In genomic region chr10:103853428-103854264, GRCh38 we compare ENCODE assay signal across 8 cellular contexts. TPM values are rescaled to one million over a fixed set of nuclear protein-coding genes. Genes with fewer than 3 reads are reported as not detected.
DNase-seq lines count a peak whose midpoint lies in the region; ATAC-seq and TF ChIP-seq lines count a peak whose summit lies in the region.

No MANE protein-coding gene starts in this region.

- ATAC-seq in SK-N-SH treated with all-trans-retinoic acid at 6 μM for 48 hours, result no peak
- ATAC-seq in activated T-helper 17 cell treated with anti-CD3 and anti-CD28 coated beads, Interleukin-2, amount 50 U/mL, for 72 hours (replicated peaks), result no peak
- no peak for ATAC-seq in right lobe of liver
- no peak for ATAC-seq in GM18873 (IDR thresholded peaks at IDR 0.05; ENCODE audit: low FRiP score, unreplicated experiment)

- H3K9me2 ChIP-seq in SK-N-SH, result no peaks in the 10 kb centered on the region

- H3K36me3 ChIP-seq in SK-N-SH (replicated peaks in 1 of 2; ENCODE audit: control insufficient read depth in 1 of 2, insufficient read depth in 2 of 2, low read length in 1 of 2) (no peaks in the 10 kb centered on the region), right lobe of liver (no peaks in the 10 kb centered on the region), stomach smooth muscle (ENCODE audit: control insufficient read depth in 2 of 2, insufficient read depth in 2 of 2, low read length in 2 of 2) (no peaks in the 10 kb centered on the region)

- no peaks in the 10 kb centered on the region for H3K36me3 Mint-ChIP-seq in activated T-helper 17 cell treated with anti-CD3 and anti-CD28 coated beads, Interleukin-2, amount 50 U/mL, for 72 hours (ENCODE audit: low read depth)

- peak overlapping the region; percentile 55 to 78; a peak in 2 of 4 replicates for H3K27ac ChIP-seq in SK-N-SH (ENCODE audit: low read depth in 2 of 2, low read length in 1 of 2)
- H3K27ac ChIP-seq in right lobe of liver, result no peak overlapping the region
- peak overlapping the region; percentile 74 for H3K27ac ChIP-seq in stomach smooth muscle (ENCODE audit: low read length)

- H2AFZ ChIP-seq in SK-N-SH (ENCODE audit: low read depth), result no peak overlapping the region

- no peaks in the 10 kb centered on the region for H3K9me3 Mint-ChIP-seq in activated T-helper 17 cell treated with anti-CD3 and anti-CD28 coated beads, Interleukin-2, amount 50 U/mL, for 72 hours

- no peak for TF ChIP-seq CTCF in SK-N-SH (IDR thresholded peaks at IDR 0.05)
- TF ChIP-seq CTCF in right lobe of liver (IDR thresholded peaks at IDR 0.05), result no peak

- H3K4me1 Mint-ChIP-seq in activated T-helper 17 cell treated with anti-CD3 and anti-CD28 coated beads, Interleukin-2, amount 50 U/mL, for 72 hours, result peaks cover 8% of the 10 kb centered on the region

- no peaks in the 10 kb centered on the region for H3K27me3 ChIP-seq in SK-N-SH (ENCODE audit: insufficient read depth)
- H3K27me3 ChIP-seq in right lobe of liver, result no peaks in the 10 kb centered on the region
- H3K27me3 ChIP-seq in stomach smooth muscle (ENCODE audit: control insufficient read depth in 1 of 2, insufficient read depth in 2 of 2, low read length in 2 of 2), result no peaks in the 10 kb centered on the region

- TF ChIP-seq POLR2A in right lobe of liver (IDR thresholded peaks at IDR 0.05), result no peak

- peak overlapping the region; percentile 83 for H3K4me2 ChIP-seq in SK-N-SH

- TF ChIP-seq EP300 in SK-N-SH (IDR thresholded peaks at IDR 0.05; ENCODE audit: borderline replicate concordance in 1 of 2, low read depth in 1 of 2, low read length in 1 of 2), result no peak

- peaks cover 15 to 51% of the 10 kb centered on the region in 2 experiments; a peak in 3 of 4 replicates for H3K4me1 ChIP-seq in SK-N-SH (ENCODE audit: control insufficient read depth in 1 of 2, insufficient read depth in 2 of 2, low read depth in 1 of 2, low read length in 1 of 2)
- H3K4me1 ChIP-seq in right lobe of liver, result peaks cover 0 to 24% (median 3%) of the 10 kb centered on the region in 4 donors
- H3K4me1 ChIP-seq in stomach smooth muscle (ENCODE audit: control insufficient read depth, insufficient read depth, low read length), result peaks cover 55% of the 10 kb centered on the region

- 55% methylated on average over 9 of the region's 9 CpGs for WGBS in SK-N-SH (ENCODE audit: low lambda C conversion rate)
- WGBS in right lobe of liver (ENCODE audit: insufficient coverage, low coverage, low lambda C conversion rate, missing lambda C conversion rate), result 32% methylated on average over 6 of the region's 9 CpGs

- peak overlapping the region; percentile 82 for H3K4me3 Mint-ChIP-seq in activated T-helper 17 cell treated with anti-CD3 and anti-CD28 coated beads, Interleukin-2, amount 50 U/mL, for 72 hours

- H3K9me3 ChIP-seq in SK-N-SH (no peaks in the 10 kb centered on the region), right lobe of liver (no peaks in the 10 kb centered on the region), stomach smooth muscle (ENCODE audit: control insufficient read depth in 2 of 2, low read length in 2 of 2) (no peaks in the 10 kb centered on the region)

- H3K4me3 ChIP-seq in SK-N-SH (ENCODE audit: low read depth in 2 of 2, low read length in 1 of 2) (peak overlapping the region; percentile 72 to 82), right lobe of liver (peak overlapping the region; percentile 62 to 75 (median 66)), stomach smooth muscle (ENCODE audit: low read length in 2 of 2) (peak overlapping the region; percentile 74 to 77)

- intact Hi-C loops in right lobe of liver (cut with DNase I), result no loop called here

- peaks cover 39% of the 10 kb centered on the region for H3K79me2 ChIP-seq in SK-N-SH (ENCODE audit: insufficient read depth)

- CTCF ChIA-PET in SK-N-SH (lab: Yijun Ruan, JAX), result interaction anchor here (0.8 to 9.7 kb wide), 21 partner anchors 11 to 268 kb away, joined by 3 to 169 read pairs (median 6); partner anchors contain the start of gene SFR1

- H3K27ac Mint-ChIP-seq in activated T-helper 17 cell treated with anti-CD3 and anti-CD28 coated beads, Interleukin-2, amount 50 U/mL, for 72 hours, result no peak overlapping the region

- DNase-seq in SK-N-SH (no peak), right lobe of liver (no peak), kidney tubule cell (ENCODE audit: low spot score) (no peak), kidney glomerular epithelial cell (lab: John Stamatoyannopoulos, UW) (no peak)

- POLR2A ChIA-PET in SK-N-SH (lab: Yijun Ruan, JAX), result interaction anchor here (0.9 to 1.4 kb wide), 3 partner anchors 10 to 81 kb away, joined by 4 to 5 read pairs (median 4); no protein-coding TSS in a partner anchor

- peak overlapping the region; percentile 69 for H3K9ac ChIP-seq in SK-N-SH
- H3K9ac ChIP-seq in stomach smooth muscle (ENCODE audit: low read length in 2 of 2), result peak overlapping the region in 1 of 2 donors; percentile 75

- H4K20me1 ChIP-seq in SK-N-SH (ENCODE audit: insufficient read depth), result no peaks in the 10 kb centered on the region

- H3K27me3 Mint-ChIP-seq in activated T-helper 17 cell treated with anti-CD3 and anti-CD28 coated beads, Interleukin-2, amount 50 U/mL, for 72 hours, result peaks cover 41% of the 10 kb centered on the region

- TF ChIP-seq RAD21 in SK-N-SH (IDR thresholded peaks at IDR 0.05; ENCODE audit: low read length), result 0 out of 2 replicates have a peak, but pooled peaks have one; percentile 7

- peaks cover 20% of the 10 kb centered on the region for H3F3A ChIP-seq in SK-N-SH (replicated peaks; ENCODE audit: insufficient read depth)

TF ChIP-seq in SK-N-SH, 30 proteins besides CTCF, POLR2A, EP300 and RAD21:
- no peak for TF ChIP-seq TEAD4 (IDR thresholded peaks at IDR 0.05; ENCODE audit: borderline replicate concordance, insufficient read depth)
- no peak for TF ChIP-seq FOXJ3 (CRISPR knock-in tag; IDR thresholded peaks at IDR 0.05)
- no peak for TF ChIP-seq CHD2 (IDR thresholded peaks at IDR 0.05; ENCODE audit: low read length, partially characterized antibody)
- no peak for TF ChIP-seq TAF1 (IDR thresholded peaks at IDR 0.05; ENCODE audit: borderline replicate concordance, low read depth, low read length)
- TF ChIP-seq, protein P1, sequence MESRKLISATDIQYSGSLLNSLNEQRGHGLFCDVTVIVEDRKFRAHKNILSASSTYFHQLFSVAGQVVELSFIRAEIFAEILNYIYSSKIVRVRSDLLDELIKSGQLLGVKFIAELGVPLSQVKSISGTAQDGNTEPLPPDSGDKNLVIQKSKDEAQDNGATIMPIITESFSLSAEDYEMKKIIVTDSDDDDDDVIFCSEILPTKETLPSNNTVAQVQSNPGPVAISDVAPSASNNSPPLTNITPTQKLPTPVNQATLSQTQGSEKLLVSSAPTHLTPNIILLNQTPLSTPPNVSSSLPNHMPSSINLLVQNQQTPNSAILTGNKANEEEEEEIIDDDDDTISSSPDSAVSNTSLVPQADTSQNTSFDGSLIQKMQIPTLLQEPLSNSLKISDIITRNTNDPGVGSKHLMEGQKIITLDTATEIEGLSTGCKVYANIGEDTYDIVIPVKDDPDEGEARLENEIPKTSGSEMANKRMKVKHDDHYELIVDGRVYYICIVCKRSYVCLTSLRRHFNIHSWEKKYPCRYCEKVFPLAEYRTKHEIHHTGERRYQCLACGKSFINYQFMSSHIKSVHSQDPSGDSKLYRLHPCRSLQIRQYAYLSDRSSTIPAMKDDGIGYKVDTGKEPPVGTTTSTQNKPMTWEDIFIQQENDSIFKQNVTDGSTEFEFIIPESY (IDR thresholded peaks at IDR 0.05; ENCODE audit: borderline replicate concordance, low read depth), result no peak

TF ChIP-seq in SK-N-SH treated with all-trans-retinoic acid at 6 μM for 48 hours, 23 proteins besides CTCF, POLR2A, EP300 and RAD21:
- TF ChIP-seq ZNF70 (CRISPR knock-in tag; IDR thresholded peaks at IDR 0.05) (no peak), TOX (CRISPR knock-in tag; IDR thresholded peaks at IDR 0.05; ENCODE audit: borderline replicate concordance) (no peak), OSR1 (CRISPR knock-in tag; IDR thresholded peaks at IDR 0.05) (no peak), TCF4 (CRISPR knock-in tag; IDR thresholded peaks at IDR 0.05; ENCODE audit: borderline replicate concordance) (no peak), SNAI2 (CRISPR knock-in tag; IDR thresholded peaks at IDR 0.05) (no peak), ARNTL (CRISPR knock-in tag; IDR thresholded peaks at IDR 0.05; ENCODE audit: borderline replicate concordance, low read depth) (no peak)

RNA-seq across cellular contexts. Expression of gene SH3PXD2A, which starts 1.7 kb away (rescaled TPM):
- 2.1 and 2.5 TPM in 2 replicates for polyA plus RNA-seq in SK-N-SH (2012; rRNA removed)
- 1.7 and 2.5 TPM in 2 replicates for polyA plus RNA-seq in SK-N-SH (2012; cell fraction: cytosol; rRNA removed)
- polyA plus RNA-seq in SK-N-SH (2012; cell fraction: nucleus; rRNA removed), result 5.5 and 5.7 TPM in 2 replicates
- total RNA-seq in activated T-helper 17 cell treated with anti-CD3 and anti-CD28 coated beads, Interleukin-2, amount 50 U/mL, for 72 hours, result 10 to 100 TPM in 1 of 2 donors, 1 to 10 TPM in 1; 8.0 to 19.3 TPM
- total RNA-seq in right lobe of liver, result 10 to 100 TPM in 3 of 6 experiments, 1 to 10 TPM in 3; 3.0 to 38.3 (median 10.0) TPM

Comparison
In these comparisons a context has a peak if more than half of its experiments do, and no peak if none do; other contexts are left out.
1. H3K27ac ChIP-seq: peak in SK-N-SH (2 of 2) and stomach smooth muscle (single experiment); none in right lobe of liver (0 of 3).
2. Peak in every context shown above with its lines, with median percentiles within 50 percentile points of each other: H3K4me3 ChIP-seq.